Comparison of ENCODE assay signal across 8 cellular contexts in the genomic region with DNA sequence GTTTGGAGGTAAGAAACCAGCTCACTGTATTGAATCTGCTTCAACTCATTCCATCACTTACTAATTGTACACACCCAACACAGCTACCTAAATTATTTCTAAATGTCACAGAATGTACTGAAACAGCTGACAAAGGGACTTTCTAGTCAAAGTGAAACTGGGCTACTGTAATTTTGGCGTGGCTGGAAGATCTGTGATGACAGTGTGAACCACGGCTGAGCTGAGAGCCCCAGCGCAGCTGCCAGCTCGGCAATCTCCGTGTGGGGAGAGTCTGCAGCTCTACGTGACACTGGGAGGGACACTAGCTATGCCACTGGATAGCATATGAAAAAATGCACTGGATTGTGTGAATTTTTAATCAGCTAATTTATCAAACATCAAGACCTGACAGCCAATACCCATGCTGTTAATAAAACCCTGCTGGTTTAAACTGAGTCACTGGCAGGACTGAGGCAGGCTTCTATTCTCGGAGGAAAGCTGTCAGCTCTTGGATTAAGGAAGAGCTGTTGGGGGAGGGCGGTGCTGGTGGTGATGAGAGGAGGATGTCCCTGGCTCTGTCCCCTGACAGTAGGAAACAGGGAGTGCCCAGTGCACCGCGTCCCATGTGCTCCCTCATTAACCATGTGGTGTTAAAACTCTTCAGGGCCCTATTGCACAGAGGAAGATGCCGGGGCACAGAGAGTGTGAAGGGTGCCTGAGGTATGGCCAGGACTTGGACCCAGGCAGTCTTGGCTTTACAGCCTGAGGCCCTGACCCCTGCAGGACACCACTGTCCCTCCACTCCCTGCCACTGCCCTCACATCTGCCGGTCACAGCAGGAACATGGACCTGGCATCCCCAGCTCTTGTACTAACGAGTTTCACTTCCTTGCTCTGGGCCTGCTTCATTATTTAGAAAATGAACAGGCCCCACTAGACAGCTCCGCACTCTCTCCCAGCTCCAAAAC. TPM values are rescaled to one million over a fixed set of nuclear protein-coding genes. Genes with fewer than 3 reads are reported as not detected.
A peak's percentile ranks its signal among the peaks of the same experiment; 100 is the strongest.
DNase-seq lines count a peak whose midpoint lies in the region; ATAC-seq and TF ChIP-seq lines count a peak whose summit lies in the region.

No MANE protein-coding gene starts in this region.

- H3K36me3 ChIP-seq in OCI-LY3 (replicated peaks; ENCODE audit: low read depth, low read length) = peaks cover 60% of the 10 kb centered on the region

- H3K27ac ChIP-seq in OCI-LY3 (ENCODE audit: low read length) = peak overlapping the region; percentile 92

- no peaks in the 10 kb centered on the region for H3K9me3 ChIP-seq in OCI-LY3 (ENCODE audit: insufficient read depth, low read length)

- CTCF ChIA-PET in activated CD4-positive, alpha-beta T cell treated with anti-CD3 and anti-CD28 coated beads for 36 hours (lab: Charles Lee) = interaction anchor here (0.9 to 2.5 kb wide), 4 partner anchors 12 to 28 kb away, joined by 3 to 9 read pairs (median 4); no protein-coding TSS in a partner anchor

- H2AFZ ChIP-seq in OCI-LY3 (ENCODE audit: low read depth, low read length) = no peak overlapping the region

- H3K4me1 Mint-ChIP-seq in activated CD4-positive, alpha-beta T cell treated with anti-CD3 and anti-CD28 coated beads for 36 hours = peaks cover 34% of the 10 kb centered on the region

- H3K36me3 Mint-ChIP-seq in activated CD4-positive, alpha-beta T cell treated with anti-CD3 and anti-CD28 coated beads for 36 hours (ENCODE audit: low read depth) = peaks cover 73% of the 10 kb centered on the region

- TF ChIP-seq CTCF in OCI-LY3 (IDR thresholded peaks at IDR 0.05; ENCODE audit: low read depth, low read length) = no peak

- peak overlapping the region; percentile 65 for H3K4me3 ChIP-seq in OCI-LY3 (ENCODE audit: low read length)

- peak; percentile 87 for ATAC-seq in activated CD4-positive, alpha-beta T cell treated with anti-CD3 and anti-CD28 coated beads for 36 hours
- ATAC-seq in HG02623 (IDR thresholded peaks at IDR 0.05; ENCODE audit: unreplicated experiment) (peak; percentile 86), Right ventricle myocardium superior (ENCODE audit: poor library complexity) (peak; percentile 91)
- peak; percentile 77 for ATAC-seq in stimulated activated naive CD8-positive, alpha-beta T cell treated with anti-CD3 and anti-CD28 coated beads, Interleukin-15, Interleukin-2, amounts not matched to agents 100 U/mL and 50 U/mL, for 24 hours

- peaks cover 52% of the 10 kb centered on the region for H3K4me1 ChIP-seq in OCI-LY3 (ENCODE audit: low read length)

- no peaks in the 10 kb centered on the region for H3K27me3 Mint-ChIP-seq in activated CD4-positive, alpha-beta T cell treated with anti-CD3 and anti-CD28 coated beads for 36 hours

- intact Hi-C loops in activated CD4-positive, alpha-beta T cell treated with anti-CD3 and anti-CD28 coated beads for 36 hours (cut with DNase I, micrococcal nuclease) = no loop called here
- intact Hi-C loops in Right ventricle myocardium superior (cut with DNase I) = no loop called here

- H3K27ac Mint-ChIP-seq in activated CD4-positive, alpha-beta T cell treated with anti-CD3 and anti-CD28 coated beads for 36 hours = peak overlapping the region; percentile 37

- peak overlapping the region; percentile 66 for H3K9ac ChIP-seq in OCI-LY3 (ENCODE audit: low read length)

- no peaks in the 10 kb centered on the region for H3K27me3 ChIP-seq in OCI-LY3 (ENCODE audit: low read depth, low read length)

- peaks cover 86% of the 10 kb centered on the region for H3K79me2 ChIP-seq in OCI-LY3 (ENCODE audit: low read length)

- H4K20me1 ChIP-seq in OCI-LY3 (ENCODE audit: insufficient read depth, low read length) = peaks cover 85% of the 10 kb centered on the region

- peak; percentile 48 for DNase-seq in activated CD4-positive, alpha-beta T cell treated with anti-CD3 and anti-CD28 coated beads for 36 hours
- DNase-seq in activated CD4-positive, alpha-beta T cell treated with anti-CD3 and anti-CD28 coated beads for 1 hour = no peak
- DNase-seq in Right ventricle myocardium superior (peak; percentile 80), kidney tubule cell (ENCODE audit: low spot score) (no peak), NCI-H2107 (lab: John Stamatoyannopoulos, UW) (no peak)
- no peak for DNase-seq in stimulated activated naive CD8-positive, alpha-beta T cell treated with anti-CD3 and anti-CD28 coated beads, Interleukin-15, Interleukin-2, amounts not matched to agents 100 U/mL and 50 U/mL, for 24 hours

- H3K4me2 ChIP-seq in OCI-LY3 (ENCODE audit: low read length) = peak overlapping the region; percentile 93

- POLR2A ChIA-PET in activated CD4-positive, alpha-beta T cell treated with anti-CD3 and anti-CD28 coated beads for 36 hours (lab: Charles Lee) = interaction anchor here (0.8 kb wide), 1 partner anchor 11 kb away, joined by 3 read pairs; no protein-coding TSS in a partner anchor

- H3K4me3 Mint-ChIP-seq in activated CD4-positive, alpha-beta T cell treated with anti-CD3 and anti-CD28 coated beads for 36 hours = no peak overlapping the region

- H3K9me3 Mint-ChIP-seq in activated CD4-positive, alpha-beta T cell treated with anti-CD3 and anti-CD28 coated beads for 36 hours (ENCODE audit: low read depth) = no peaks in the 10 kb centered on the region

RNA-seq across cellular contexts. Expression of a gene that starts 13.3 kb away (rescaled TPM):
- total RNA-seq in activated CD4-positive, alpha-beta T cell treated with anti-CD3 and anti-CD28 coated beads for 36 hours = 10 to 100 TPM; 24.2 to 25.9 TPM
- total RNA-seq in Right ventricle myocardium superior = 14.2 TPM

RNA-seq across cellular contexts. Expression of a gene that starts 42.8 kb away (rescaled TPM):
- total RNA-seq in activated CD4-positive, alpha-beta T cell treated with anti-CD3 and anti-CD28 coated beads for 36 hours = under 1 TPM; 0.30 to 0.53 TPM
- total RNA-seq in Right ventricle myocardium superior = 0.30 TPM

Comparison
In these comparisons a context has a peak if more than half of its experiments do, and no peak if none do; other contexts are left out.
1. DNase-seq: peak in activated CD4-positive, alpha-beta T cell treated with anti-CD3 and anti-CD28 coated beads for 36 hours (single experiment) and Right ventricle myocardium superior (single experiment); none in activated CD4-positive, alpha-beta T cell treated with anti-CD3 and anti-CD28 coated beads for 1 hour (single experiment), stimulated activated naive CD8-positive, alpha-beta T cell treated with anti-CD3 and anti-CD28 coated beads, Interleukin-15, Interleukin-2, amounts not matched to agents 100 U/mL and 50 U/mL, for 24 hours (single experiment), kidney tubule cell (single experiment) and NCI-H2107 (single experiment).
2. Peak in every context shown above with its lines, with median percentiles within 50 percentile points of each other: ATAC-seq.